In genomic region chr17:43543771-43544575, GRCh38 we compare ENCODE assay signal across 10 cellular contexts. TPM values are rescaled to one million over a fixed set of nuclear protein-coding genes. Genes with fewer than 3 reads are reported as not detected.
DNase-seq lines count a peak whose midpoint lies in the region; ATAC-seq, FAIRE-seq and TF ChIP-seq lines count a peak whose summit lies in the region.
"Had no signal": no experiment of that assay in that cellular context is flagged by ENCODE, and none has a peak within 500 bp of the region (broad histone marks: within the 10 kb centered on the region; RNA-seq: fewer than 3 reads in every experiment).

No MANE protein-coding gene starts in this region.

- peak overlapping the region; percentile 73 to 92; a peak in 3 of 4 replicates for H3K9ac ChIP-seq in K562 (ENCODE audit: insufficient read depth in 1 of 2, low read depth in 2 of 2, low read length in 2 of 2)

- 30% methylated on average over 7 of the region's 7 CpGs for WGBS in K562 (ENCODE audit: insufficient coverage, low coverage, missing lambda C conversion rate)
- WGBS in esophagus muscularis mucosa, result 45% methylated on average over 7 of the region's 7 CpGs

- no peak for TF ChIP-seq EP300 in K562 (IDR thresholded peaks at IDR 0.05; ENCODE audit: low read length)
- TF ChIP-seq EP300 in esophagus muscularis mucosa (IDR thresholded peaks at IDR 0.05), result no peak

- H3K36me3 ChIP-seq in K562 (ENCODE audit: control insufficient read depth, insufficient read depth, low read length) (peaks cover 11% of the 10 kb centered on the region; the same call in 1 of the 3 replicates), esophagus muscularis mucosa (no peaks in the 10 kb centered on the region)

- peak overlapping the region; percentile 82 for H3K4me2 ChIP-seq in K562 (ENCODE audit: insufficient read depth, low read length)

- H3K27me3 Mint-ChIP-seq in IgD-negative memory B cell (peaks cover 30% of the 10 kb centered on the region), naive B cell (peaks cover 34 to 61% (median 55%) of the 10 kb centered on the region in 3 donors)

- H3K4me3 ChIP-seq in K562, result peak overlapping the region; percentile 73
- no peak overlapping the region for H3K4me3 ChIP-seq in esophagus muscularis mucosa

- intact Hi-C loops in K562 (cut with micrococcal nuclease), result no loop called here
- intact Hi-C loops in esophagus muscularis mucosa (cut with DNase I), result no loop called here

- CTCF ChIA-PET in K562 (lab: Yijun Ruan, JAX; ENCODE audit: low intra/inter-chr PET ratio), result interaction anchor here (0.6 kb wide), 1 partner anchor 65 kb away, joined by 3 read pairs; no protein-coding TSS in a partner anchor

- no peaks in the 10 kb centered on the region for H3K27me3 ChIP-seq in K562 (ENCODE audit: control insufficient read depth in 2 of 2, insufficient read depth in 2 of 2, low read length in 2 of 2)
- peaks cover 0 to 67% (median 9%) of the 10 kb centered on the region in 4 donors for H3K27me3 ChIP-seq in esophagus muscularis mucosa

- POLR2A ChIA-PET in K562 (lab: Yijun Ruan, JAX), result interaction anchor here (0.5 to 1.5 kb wide), 5 partner anchors 9 to 189 kb away, joined by 3 to 8 read pairs (median 3); no protein-coding TSS in a partner anchor

- ATAC-seq in K562 (no peak), naive B cell (ENCODE audit: low read depth in 2 of 2) (no peak), GM18909 (IDR thresholded peaks at IDR 0.05; ENCODE audit: poor library complexity, unreplicated experiment) (no peak), GM18520 (IDR thresholded peaks at IDR 0.05; ENCODE audit: unreplicated experiment) (no peak)

- TF ChIP-seq CTCF in K562 (IDR thresholded peaks at IDR 0.05 in 2 of 3, conservative IDR thresholded peaks at IDR 0.05 in 1 of 3; ENCODE audit: insufficient read depth in 2 of 3, low read depth in 1 of 3, low read length in 3 of 3) (peak; percentile 39 to 51 (median 40); a peak in 5 of 6 replicates), esophagus muscularis mucosa (IDR thresholded peaks at IDR 0.05) (no peak)

- H3K27ac ChIP-seq in K562 (ENCODE audit: extremely low read depth, low read depth, low read length) (peak overlapping the region; percentile 64; the same call in 2 of the 3 replicates), esophagus muscularis mucosa (replicated peaks in 1 of 4) (no peak overlapping the region)
- H3K27ac ChIP-seq: HL-60 had no signal

- in situ Hi-C loops in K562 (cut with MboI), result no loop called here

- DNase-seq in Daoy (ENCODE audit: low read depth), result peak; percentile 19
- peak; percentile 34 to 46 (median 42) for DNase-seq in K562 (ENCODE audit: extremely low read depth in 1 of 4, low spot score in 3 of 4)
- DNase-seq in naive B cell, result no peak
- DNase-seq in NCI-H2196 (lab: John Stamatoyannopoulos, UW; ENCODE audit: unreplicated experiment), result no peak
- DNase-seq in esophagus muscularis mucosa (ENCODE audit: extremely low spot score), result no peak
- DNase-seq: NCI-H510A treated with DMSO at 0.1 percent for 48 hours had no signal

- H3K79me2 ChIP-seq in K562 (ENCODE audit: control insufficient read depth, insufficient read depth, low read length), result peaks cover 36% of the 10 kb centered on the region

- H2AFZ ChIP-seq in K562 (ENCODE audit: low read depth, low read length), result peak overlapping the region; percentile 54

- peak; percentile 46 for FAIRE-seq in K562 (lab: Jason Lieb, UNC)

- H4K20me1 ChIP-seq in K562 (replicated peaks; ENCODE audit: control insufficient read depth, insufficient read depth, low read length), result no peaks in the 10 kb centered on the region

- TF ChIP-seq POLR2A in K562 (conservative IDR thresholded peaks at IDR 0.05), result no peak
- TF ChIP-seq POLR2A in esophagus muscularis mucosa (IDR thresholded peaks at IDR 0.05; ENCODE audit: low read depth), result no peak

- no peaks in the 10 kb centered on the region for H3K9me3 ChIP-seq in K562 (replicated peaks; ENCODE audit: control insufficient read depth, insufficient read depth, low read depth, low read length)
- H3K9me3 ChIP-seq in esophagus muscularis mucosa, result no peaks in the 10 kb centered on the region

- H3K4me1 Mint-ChIP-seq in IgD-negative memory B cell (peaks cover 9 to 16% (median 16%) of the 10 kb centered on the region in 3 donors), naive B cell (peaks cover 16 to 22% (median 18%) of the 10 kb centered on the region in 3 donors)

- H3K9me1 ChIP-seq in K562 (ENCODE audit: control insufficient read depth, insufficient read depth, low read length), result no peaks in the 10 kb centered on the region

- 0 out of 4 replicates have a peak, but pooled peaks of 1 of the 2 experiments have one; percentile 13 for TF ChIP-seq RAD21 in K562 (CRISPR knock-in tag; conservative IDR thresholded peaks at IDR 0.05 in 1 of 2, IDR thresholded peaks at IDR 0.05 in 1 of 2)

- H3K4me3 Mint-ChIP-seq in IgD-negative memory B cell, result peak overlapping the region; percentile 34 to 86 (median 68)
- H3K4me3 Mint-ChIP-seq in naive B cell, result peak overlapping the region in 7 of 8 donors; percentile 49 to 95 (median 81)

- H3K4me1 ChIP-seq in K562 (replicated peaks in 1 of 2; ENCODE audit: control insufficient read depth in 2 of 2, insufficient read depth in 2 of 2, low read length in 2 of 2), result peaks cover 21 to 30% of the 10 kb centered on the region in 2 experiments
- peaks cover 27 to 39% (median 31%) of the 10 kb centered on the region in 4 donors for H3K4me1 ChIP-seq in esophagus muscularis mucosa

- no peaks in the 10 kb centered on the region for H3K9me3 Mint-ChIP-seq in IgD-negative memory B cell
- no peaks in the 10 kb centered on the region for H3K9me3 Mint-ChIP-seq in naive B cell

- TSS peak; percentile 49 for BruUV-seq in K562 (replicated peaks; lab: Mats Ljungman, UMichigan)

- H3K36me3 Mint-ChIP-seq in IgD-negative memory B cell, result no peaks in the 10 kb centered on the region
- no peaks in the 10 kb centered on the region for H3K36me3 Mint-ChIP-seq in naive B cell

- H3K27ac Mint-ChIP-seq in IgD-negative memory B cell, result peak overlapping the region in 1 of 3 donors; percentile 69
- H3K27ac Mint-ChIP-seq in naive B cell, result peak overlapping the region in 1 of 6 donors; percentile 81

TF ChIP-seq in K562, 482 proteins besides CTCF, POLR2A, EP300 and RAD21 (continues in another document):
- TF ChIP-seq SPI1 (IDR thresholded peaks at IDR 0.05; ENCODE audit: borderline replicate concordance, low read depth, low read length), result peak; percentile 72; the same call in 1 of the 2 replicates
- peak; percentile 29; the same call in 1 of the 2 replicates for TF ChIP-seq ZBTB7A (IDR thresholded peaks at IDR 0.05; ENCODE audit: borderline replicate concordance, control insufficient read depth, low read depth, low read length)
- TF ChIP-seq YY1 (IDR thresholded peaks at IDR 0.05; ENCODE audit: borderline replicate concordance in 1 of 3, control insufficient read depth in 1 of 3, extremely low read depth in 1 of 3, insufficient read depth in 3 of 3, insufficient read length in 1 of 3, insufficient replicate concordance in 2 of 3, low read depth in 1 of 3, low read length in 2 of 3), result peak in 2 of 3 experiments; percentile 22 to 78
- no peak for TF ChIP-seq ZNF224 (CRISPR knock-in tag; IDR thresholded peaks at IDR 0.05)
- TF ChIP-seq PBX2 (CRISPR knock-in tag; IDR thresholded peaks at IDR 0.05; ENCODE audit: low read depth), result no peak
- 0 out of 2 replicates have a peak, but pooled peaks have one; percentile 7 for TF ChIP-seq PBX2 (tag; conservative IDR thresholded peaks at IDR 0.05; ENCODE audit: low read depth)
- TF ChIP-seq FIP1L1 (IDR thresholded peaks at IDR 0.05; ENCODE audit: low read depth, low read length, poor library complexity, severe bottlenecking), result no peak

RNA-seq across cellular contexts. Expression of gene ETV4, which starts 2.2 kb away (rescaled TPM):
- 27.7 and 51.4 TPM in 2 replicates for total RNA-seq in Daoy (2014; rRNA removed; shearing (Covaris generic))
- polyA plus RNA-seq in IgD-negative memory B cell, result not detected
- total RNA-seq in K562 (2011; cell fraction: chromatin; rRNA removed; ENCODE audit: low replicate concordance), result 23.1 and 47.9 TPM in 2 replicates
- total RNA-seq in K562 (2011; cell fraction: nucleolus; rRNA removed), result 29.0 and 36.8 TPM in 2 replicates
- total RNA-seq in K562 (2011; cell fraction: nucleoplasm; rRNA removed), result 31.4 and 33.5 TPM in 2 replicates
- total RNA-seq in K562 (2014; rRNA removed), result 49.5 and 73.9 TPM in 2 replicates
- 16.6 and 19.8 TPM in 2 replicates for total RNA-seq in K562 (2014; rRNA removed; fragmentation: Illumina TruSeq; extraction: Trizol)
- 27.7 and 28.2 TPM in 2 replicates for total RNA-seq in K562 (2015; rRNA removed; fragmentation: Illumina TruSeq; extraction: Trizol)
- total RNA-seq in K562 (2021), result 65.2 and 66.3 TPM in 2 replicates
- polyA plus RNA-seq in K562 (2011; rRNA removed), result 27.0 and 35.6 TPM in 2 replicates
- 29.9 and 46.7 TPM in 2 replicates for polyA plus RNA-seq in K562 (2011; cell fraction: cytosol; rRNA removed)
- 47.1 and 79.3 TPM in 2 replicates for polyA plus RNA-seq in K562 (2011; cell fraction: nucleus; rRNA removed)
- polyA plus RNA-seq in K562 (2012), result 52.8 and 66.3 TPM in 2 replicates
- 64.1 and 67.3 TPM in 2 replicates for polyA plus RNA-seq in K562 (2014; fragmentation: Illumina TruSeq; extraction: Trizol)
- 1 to 10 TPM; 5.5 to 7.6 TPM for polyA plus RNA-seq in K562 (2014; fragmentation: Nextera tagmentation; extraction: Ambion mirVana)
- polyA plus RNA-seq in K562 (2014; rRNA removed), result 45.4 and 47.1 TPM in 2 replicates
- polyA minus RNA-seq in K562 (2011; rRNA and poly(A)+ RNA removed), result 16.2 and 16.4 TPM in 2 replicates
- 24.0 and 25.6 TPM in 2 replicates for polyA minus RNA-seq in K562 (2011; cell fraction: cytosol; rRNA and poly(A)+ RNA removed)
- polyA minus RNA-seq in K562 (2011; cell fraction: nucleus; rRNA and poly(A)+ RNA removed), result 8.8 and 11.0 TPM in 2 replicates
- under 1 TPM in 1 of 6 donors, not detected in 5; 0.12 TPM for polyA plus RNA-seq in naive B cell (ENCODE audit: low read depth in 6 of 6)
- 1 to 10 TPM in 1 of 4 donors, under 1 TPM in 2, not detected in 1; 0.19 to 1.3 (median 0.83) TPM for total RNA-seq in esophagus muscularis mucosa

Comparison
In these comparisons a context has a peak if more than half of its experiments do, and no peak if none do; other contexts are left out.
1. DNase-seq: peak in Daoy (single experiment) and K562 (4 of 4); none in naive B cell (single experiment), NCI-H2196 (single experiment) and esophagus muscularis mucosa (single experiment).
2. CTCF ChIP-seq: peak in K562 (3 of 3); none in esophagus muscularis mucosa (0 of 3).
3. RNA of gene ETV4, which starts 2.2 kb away (total RNA-seq): 16.6 to 73.9 TPM in K562 and 27.7 to 51.4 TPM in Daoy; 0.19 to 1.3 TPM in esophagus muscularis mucosa; every median in the first group is over 4 times any median in the second.